8 cellular contexts compared by ENCODE assay signal in the genomic region with DNA sequence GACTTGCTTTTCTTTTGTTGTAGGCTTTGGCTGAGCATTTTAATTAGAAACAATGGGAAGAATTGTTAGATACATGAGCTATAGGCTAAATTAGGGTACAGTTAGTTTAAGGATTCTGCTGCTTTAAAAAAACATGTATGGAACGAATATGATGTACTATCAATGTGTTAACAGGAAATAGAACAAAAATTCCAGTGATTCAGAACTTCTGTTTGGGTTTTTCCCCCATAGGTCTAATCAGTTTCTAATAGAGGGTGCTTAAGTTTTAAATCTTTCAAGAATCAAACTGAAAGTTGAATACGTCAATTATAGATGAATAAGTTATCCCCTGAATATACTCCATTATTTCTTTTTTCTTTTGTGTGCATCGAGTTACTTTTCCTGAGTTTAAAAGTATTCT. TPM values are rescaled to one million over a fixed set of nuclear protein-coding genes. Genes with fewer than 3 reads are reported as not detected.
DNase-seq lines count a peak whose midpoint lies in the region; ATAC-seq, FAIRE-seq and TF ChIP-seq lines count a peak whose summit lies in the region.

No MANE protein-coding gene starts in this region.

- H3K27ac ChIP-seq in Panc1 (ENCODE audit: low read length) = peak overlapping the region; percentile 44
- H3K27ac ChIP-seq in epithelial cell of prostate = peak overlapping the region; percentile 86

- H3K9me3 ChIP-seq in Caco-2 (no peaks in the 10 kb centered on the region), Panc1 (ENCODE audit: control insufficient read depth, insufficient read depth, low read depth, low read length) (no peaks in the 10 kb centered on the region)

- no peak for TF ChIP-seq CTCF in Caco-2 (IDR thresholded peaks at IDR 0.05; ENCODE audit: insufficient read depth in 1 of 2, low read depth in 1 of 2, low read length in 1 of 2, severe bottlenecking in 1 of 2, unreplicated experiment in 1 of 2)
- TF ChIP-seq CTCF in Panc1 (IDR thresholded peaks at IDR 0.05) = no peak

- no peak for ATAC-seq in Panc1

- H3K4me1 Mint-ChIP-seq in Caco-2 (ENCODE audit: low read depth, unreplicated experiment) = peaks cover 19% of the 10 kb centered on the region

- H3K36me3 ChIP-seq in Caco-2 (ENCODE audit: control insufficient read depth, insufficient read depth, low read length) (no peaks in the 10 kb centered on the region), Panc1 (ENCODE audit: control insufficient read depth, insufficient read depth, low read length) (no peaks in the 10 kb centered on the region; the same call in 1 of the 2 replicates)

- H3K9me3 Mint-ChIP-seq in Caco-2 (ENCODE audit: unreplicated experiment) = no peaks in the 10 kb centered on the region

- no peak for FAIRE-seq in frontal cortex (lab: Jason Lieb, UNC)

- H3K27me3 ChIP-seq in Caco-2 (replicated peaks; ENCODE audit: control insufficient read depth, insufficient read depth, low read length) = no peaks in the 10 kb centered on the region
- H3K27me3 ChIP-seq in Panc1 (ENCODE audit: control insufficient read depth, insufficient read depth, low read length) = peaks cover 5% of the 10 kb centered on the region; the same call in 1 of the 2 replicates

- in situ Hi-C loops in Panc1 (cut with HindIII; ENCODE audit: low pct_unique_long_range_greater_than_20kb, low sequenced_read_pairs) = no loop called here

- intact Hi-C loops in Caco-2 (cut with micrococcal nuclease; ENCODE audit: unreplicated experiment) = loop anchor here (5.0 kb wide), 1 partner anchor 237 kb away; no protein-coding TSS in a partner anchor
- intact Hi-C loops in Panc1 (cut with micrococcal nuclease; ENCODE audit: unreplicated experiment) = loop anchor here (10.0 kb wide), 1 partner anchor 235 kb away; no protein-coding TSS in a partner anchor

- H3K4me3 Mint-ChIP-seq in Caco-2 (ENCODE audit: unreplicated experiment) = peak overlapping the region; percentile 89

- H3K27me3 Mint-ChIP-seq in Caco-2 (ENCODE audit: insufficient read depth, unreplicated experiment) = no peaks in the 10 kb centered on the region

- no peak overlapping the region for H3K27ac Mint-ChIP-seq in Caco-2 (ENCODE audit: unreplicated experiment)

- DNase-seq in Caco-2 (no peak), Panc1 (ENCODE audit: low read depth, low spot score) (no peak), epithelial cell of prostate (ENCODE audit: low read depth, low spot score) (no peak), pons (ENCODE audit: low spot score) (peak; percentile 65), UCSD-AML1 (lab: John Stamatoyannopoulos, UW; ENCODE audit: unreplicated experiment) (no peak), frontal cortex (ENCODE audit: low spot score in 2 of 2) (no peak), cerebellar nuclear complex (lab: John Stamatoyannopoulos, UW) (no peak)
- no peak for DNase-seq in activated CD4-positive, alpha-beta T cell treated with anti-CD3 and anti-CD28 coated beads for 4 hours

- H3K4me1 ChIP-seq in Caco-2 = peaks cover 19% of the 10 kb centered on the region; the same call in 1 of the 2 replicates
- peaks cover 39% of the 10 kb centered on the region for H3K4me1 ChIP-seq in Panc1 (ENCODE audit: control insufficient read depth, insufficient read depth, low read length)

- H3K4me3 ChIP-seq in Caco-2 (ENCODE audit: low read depth, low read length) = peak overlapping the region; percentile 97; the same call in 1 of the 2 replicates
- peak overlapping the region; percentile 60 to 83; a peak in 3 of 4 replicates for H3K4me3 ChIP-seq in Panc1 (ENCODE audit: low read depth in 2 of 2, low read length in 2 of 2)

- BruUV-seq in Caco-2 (replicated peaks; lab: Mats Ljungman, UMichigan) (no TSS peak), Panc1 (replicated peaks; lab: Mats Ljungman, UMichigan) (TSS peak; percentile 51)

- POLR2A ChIA-PET in Caco-2 (lab: Charles Lee) (no interaction called here), Panc1 (lab: Charles Lee) (no interaction called here)

- CTCF ChIA-PET in Caco-2 (lab: Charles Lee) (no interaction called here), Panc1 (lab: Charles Lee) (no interaction called here)

- no peaks in the 10 kb centered on the region for H3K36me3 Mint-ChIP-seq in Caco-2 (ENCODE audit: insufficient read depth, unreplicated experiment)

RNA-seq across cellular contexts. Expression of gene TAB2, which starts 1.9 kb away (rescaled TPM):
- total RNA-seq in Caco-2 (2022) = 43.6 and 43.7 TPM in 2 replicates
- total RNA-seq in Panc1 (2021; ENCODE audit: unreplicated experiment) = 47.2 TPM
- 24.1 TPM for polyA plus RNA-seq in Panc1 (2012; ENCODE audit: insufficient read length)
- 28.9 TPM for total RNA-seq in frontal cortex
